8 cellular contexts compared by ENCODE assay signal in genomic region chr5:172806897-172807672, GRCh38. TPM values are rescaled to one million over a fixed set of nuclear protein-coding genes. Genes with fewer than 3 reads are reported as not detected.
DNase-seq lines count a peak whose midpoint lies in the region; ATAC-seq and TF ChIP-seq lines count a peak whose summit lies in the region.

No MANE protein-coding gene starts in this region.

- H3K27me3 ChIP-seq in upper lobe of right lung, result no peaks in the 10 kb centered on the region

- H3K9me3 Mint-ChIP-seq in glutamatergic neuron (ENCODE audit: unreplicated experiment), result peaks cover 2% of the 10 kb centered on the region

- peak overlapping the region; percentile 84 for H3K27ac ChIP-seq in upper lobe of right lung

- DNase-seq in RPMI8226 (peak; percentile 85), glutamatergic neuron (peak; percentile 58), posterior vena cava (ENCODE audit: low spot score) (peak; percentile 97), upper lobe of right lung (peak; percentile 95), NCI-H1105 treated with DMSO at 0.1 percent for 48 hours (lab: John Stamatoyannopoulos, UW) (no peak)
- peak; percentile 90 for DNase-seq in activated naive CD4-positive, alpha-beta T cell treated with Interleukin-2 at 50 U/mL for 16 hours

- H3K4me3 ChIP-seq in upper lobe of right lung, result peak overlapping the region; percentile 36

- H3K36me3 ChIP-seq in upper lobe of right lung, result no peaks in the 10 kb centered on the region

- H3K27ac Mint-ChIP-seq in glutamatergic neuron (ENCODE audit: unreplicated experiment), result peak overlapping the region; percentile 28

- peak overlapping the region; percentile 11 for H3K4me3 Mint-ChIP-seq in glutamatergic neuron (ENCODE audit: unreplicated experiment)

- H3K4me1 ChIP-seq in upper lobe of right lung, result peaks cover 8% of the 10 kb centered on the region

- intact Hi-C loops in posterior vena cava (cut with DNase I), result no loop called here
- intact Hi-C loops in upper lobe of right lung (cut with DNase I), result no loop called here

- no peaks in the 10 kb centered on the region for H3K36me3 Mint-ChIP-seq in glutamatergic neuron (ENCODE audit: unreplicated experiment)

- H3K9me3 ChIP-seq in upper lobe of right lung, result no peaks in the 10 kb centered on the region

- peak; percentile 75 for ATAC-seq in GM18873 (IDR thresholded peaks at IDR 0.05; ENCODE audit: low FRiP score, unreplicated experiment)
- ATAC-seq in HG03060 (IDR thresholded peaks at IDR 0.05; ENCODE audit: low read depth, unreplicated experiment), result peak; percentile 61
- ATAC-seq in upper lobe of right lung, result peak; percentile 99

- peaks cover 7% of the 10 kb centered on the region for H3K27me3 Mint-ChIP-seq in glutamatergic neuron (ENCODE audit: unreplicated experiment)

- TF ChIP-seq CTCF in glutamatergic neuron (IDR thresholded peaks at IDR 0.05; ENCODE audit: partially characterized antibody, unreplicated experiment), result no peak
- no peak for TF ChIP-seq CTCF in upper lobe of right lung (IDR thresholded peaks at IDR 0.05)

- H3K4me1 Mint-ChIP-seq in glutamatergic neuron (ENCODE audit: low read depth, unreplicated experiment), result no peaks in the 10 kb centered on the region

RNA-seq across cellular contexts. Expression of gene ERGIC1, which starts 27.0 kb away (rescaled TPM):
- total RNA-seq in glutamatergic neuron (ENCODE audit: unreplicated experiment) (76.2 TPM), posterior vena cava (100 to 1,000 TPM; 140 to 169 TPM), upper lobe of right lung (186 TPM)

RNA-seq across cellular contexts. Expression of gene DUSP1, which starts 36.1 kb away (rescaled TPM):
- total RNA-seq in glutamatergic neuron (ENCODE audit: unreplicated experiment) (91.7 TPM), posterior vena cava (1,000 to 10,000 TPM in 1 of 2 donors, 100 to 1,000 TPM in 1; 445 to 1,411 TPM), upper lobe of right lung (382 TPM)
